Comparison of ENCODE assay signal across 14 cellular contexts in the genomic region with DNA sequence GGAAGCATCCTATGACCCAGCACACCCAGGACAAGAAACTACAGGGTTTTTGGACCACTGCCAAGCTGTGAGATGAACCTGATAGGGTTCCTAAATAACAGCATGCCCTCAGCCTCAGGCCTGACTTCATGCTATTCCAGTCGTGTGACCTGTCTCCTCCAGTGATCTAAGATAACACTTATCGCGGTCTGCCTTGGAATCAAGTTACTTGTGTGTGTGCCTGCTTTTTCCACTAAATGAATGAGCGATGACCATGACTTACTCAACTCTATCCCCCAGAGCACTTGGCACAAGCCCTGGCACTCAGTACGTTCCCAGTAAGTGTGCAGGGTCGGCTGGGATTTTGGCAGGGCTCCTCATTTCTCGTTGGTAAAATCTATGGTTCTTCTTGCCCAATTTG.
A peak's percentile ranks its signal among the peaks of the same experiment; 100 is the strongest.
DNase-seq lines count a peak whose midpoint lies in the region; ATAC-seq, FAIRE-seq and TF ChIP-seq lines count a peak whose summit lies in the region.
"Had no signal": no experiment of that assay in that cellular context is flagged by ENCODE, and none has a peak within 500 bp of the region (broad histone marks: within the 10 kb centered on the region; RNA-seq: fewer than 3 reads in every experiment).

No MANE protein-coding gene starts in this region.

- H3K4me3 ChIP-seq in HEK293 (ENCODE audit: low read depth, low read length) (no peak overlapping the region), mammary epithelial cell (replicated peaks in 1 of 3; ENCODE audit: insufficient read depth in 1 of 3, low read depth in 2 of 3, low read length in 3 of 3) (no peak overlapping the region)
- H3K4me3 ChIP-seq: ascending aorta, GM12878 had no signal

- no peaks in the 10 kb centered on the region for H3K79me2 ChIP-seq in mammary epithelial cell (ENCODE audit: insufficient read depth, low read length)

- CTCF ChIA-PET in HEK293 (lab: Yijun Ruan, JAX) (interaction anchor here (0.7 to 2.7 kb wide), 2 partner anchors 158 to 186 kb away, joined by 3 to 8 read pairs; no protein-coding TSS in a partner anchor), mammary epithelial cell (lab: Charles Lee; ENCODE audit: low non-redundant PET) (no interaction called here)

- H4K20me1 ChIP-seq in mammary epithelial cell (ENCODE audit: insufficient read depth, low read length), result no peaks in the 10 kb centered on the region

- H3K4me1 ChIP-seq in HEK293 (ENCODE audit: control insufficient read depth, insufficient read depth, low read length), result peaks cover 11% of the 10 kb centered on the region
- H3K4me1 ChIP-seq in mammary epithelial cell (ENCODE audit: insufficient read depth, low read length), result peaks cover 12% of the 10 kb centered on the region
- H3K4me1 ChIP-seq: ascending aorta had no signal

- no peak for TF ChIP-seq POLR2A in GM12891 (IDR thresholded peaks at IDR 0.05; ENCODE audit: low read depth, low read length)

- peak overlapping the region; percentile 12 for H2AFZ ChIP-seq in mammary epithelial cell (ENCODE audit: low read depth, low read length)

- H3K27ac ChIP-seq in HEK293 (ENCODE audit: extremely low read depth, low read depth, low read length) (no peak overlapping the region), mammary epithelial cell (ENCODE audit: insufficient read depth, low read depth, low read length) (no peak overlapping the region)

- no peak for FAIRE-seq in GM12891 (lab: Jason Lieb, UNC)
- FAIRE-seq: GM12878 had no signal

- H3K9ac ChIP-seq in mammary epithelial cell (ENCODE audit: insufficient read depth, low read length), result no peak overlapping the region

- H3K27me3 Mint-ChIP-seq in osteocyte (ENCODE audit: unreplicated experiment), result no peaks in the 10 kb centered on the region

- H3K36me3 ChIP-seq in HEK293 (ENCODE audit: control insufficient read depth in 2 of 2, insufficient read depth in 1 of 2, low read length in 2 of 2) (no peaks in the 10 kb centered on the region), mammary epithelial cell (ENCODE audit: insufficient read depth, low read length) (no peaks in the 10 kb centered on the region)
- H3K36me3 ChIP-seq: ascending aorta had no signal

- H3K4me3 Mint-ChIP-seq in osteocyte (ENCODE audit: unreplicated experiment), result no peak overlapping the region
- H3K4me3 Mint-ChIP-seq: stimulated activated effector memory CD8-positive, alpha-beta T cell treated with anti-CD3 and anti-CD28 coated beads, Interleukin-12 subunit alpha, Interleukin-12 subunit beta, amount 100 ng/mL, for 72 hours had no signal

- dilution Hi-C loops in mammary epithelial cell (cut with HindIII; ENCODE audit: low sequenced_read_pairs), result no loop called here

- peaks cover 6% of the 10 kb centered on the region for H3K9me3 Mint-ChIP-seq in osteocyte (ENCODE audit: unreplicated experiment)
- H3K9me3 Mint-ChIP-seq: stimulated activated effector memory CD8-positive, alpha-beta T cell treated with anti-CD3 and anti-CD28 coated beads, Interleukin-12 subunit alpha, Interleukin-12 subunit beta, amount 100 ng/mL, for 72 hours had no signal

- WGBS in mammary epithelial cell (ENCODE audit: low coverage, missing lambda C conversion rate), result 24% methylated on average over 6 of the region's 7 CpGs

- peaks cover 2% of the 10 kb centered on the region for H3K36me3 Mint-ChIP-seq in osteocyte (ENCODE audit: unreplicated experiment)
- H3K36me3 Mint-ChIP-seq: stimulated activated effector memory CD8-positive, alpha-beta T cell treated with anti-CD3 and anti-CD28 coated beads, Interleukin-12 subunit alpha, Interleukin-12 subunit beta, amount 100 ng/mL, for 72 hours had no signal

- H3K27me3 ChIP-seq in mammary epithelial cell (ENCODE audit: insufficient read depth, low read length), result no peaks in the 10 kb centered on the region
- H3K27me3 ChIP-seq: ascending aorta had no signal

- TF ChIP-seq CTCF in HEK293 (tag by site-specific recombination; IDR thresholded peaks at IDR 0.05) (no peak), mammary epithelial cell (conservative IDR thresholded peaks at IDR 0.05 in 1 of 2, IDR thresholded peaks at IDR 0.05 in 1 of 2; ENCODE audit: extremely low read depth in 1 of 2, insufficient read depth in 1 of 2, low read depth in 1 of 2, low read length in 2 of 2) (no peak), osteocyte (IDR thresholded peaks at IDR 0.05) (no peak)

- peak overlapping the region; percentile 11 for H3K4me2 ChIP-seq in mammary epithelial cell (ENCODE audit: insufficient read depth, low read depth, low read length)

- H3K4me1 Mint-ChIP-seq in osteocyte (ENCODE audit: unreplicated experiment), result peaks cover 51% of the 10 kb centered on the region
- H3K4me1 Mint-ChIP-seq: stimulated activated effector memory CD8-positive, alpha-beta T cell treated with anti-CD3 and anti-CD28 coated beads, Interleukin-12 subunit alpha, Interleukin-12 subunit beta, amount 100 ng/mL, for 72 hours had no signal

- no TSS peak for BruUV-seq in mammary epithelial cell (replicated peaks; lab: Mats Ljungman, UMichigan)

- H3K27ac Mint-ChIP-seq in osteocyte (ENCODE audit: unreplicated experiment), result peak overlapping the region; percentile 4
- H3K27ac Mint-ChIP-seq: stimulated activated effector memory CD8-positive, alpha-beta T cell treated with anti-CD3 and anti-CD28 coated beads, Interleukin-12 subunit alpha, Interleukin-12 subunit beta, amount 100 ng/mL, for 72 hours had no signal

- ATAC-seq in HG03442 (IDR thresholded peaks at IDR 0.05; ENCODE audit: unreplicated experiment), result no peak
- ATAC-seq: GM12878; stimulated activated effector memory CD8-positive, alpha-beta T cell treated with anti-CD3 and anti-CD28 coated beads, Interleukin-12 subunit alpha, Interleukin-12 subunit beta, amount 100 ng/mL, for 72 hours had no signal

- DNase-seq in NCI-H2171 (lab: John Stamatoyannopoulos, UW) (peak; percentile 53), mammary epithelial cell (peak; percentile 37), osteocyte (ENCODE audit: extremely low spot score, unreplicated experiment) (no peak), C1 segment of cervical spinal cord (lab: John Stamatoyannopoulos, UW) (no peak), GM12891 (ENCODE audit: insufficient read length, low spot score) (no peak)
- DNase-seq in effector CD8-positive, alpha-beta T cell (lab: John Stamatoyannopoulos, UW), result no peak
- DNase-seq: activated T-cell treated with anti-CD3 and anti-CD28 coated beads for 4 hours, NCI-H1930, RPMI8226 had no signal

- H3K9me3 ChIP-seq in HEK293 (ENCODE audit: control insufficient read depth, insufficient read depth, low read depth, low read length) (no peaks in the 10 kb centered on the region), mammary epithelial cell (replicated peaks; ENCODE audit: insufficient read depth, low read length) (no peaks in the 10 kb centered on the region)
- H3K9me3 ChIP-seq: ascending aorta had no signal

- in situ Hi-C loops in mammary epithelial cell (cut with MboI; ENCODE audit: low sequenced_read_pairs in 2 of 2), result no loop called here

- POLR2A ChIA-PET in HEK293 (lab: Yijun Ruan, JAX), result no interaction called here

- intact Hi-C loops in mammary epithelial cell (cut with micrococcal nuclease), result no loop called here

TF ChIP-seq in HEK293, 187 proteins besides CTCF, POLR2A, EP300 and RAD21 (continues in another document):
- TF ChIP-seq ZNF837 (tag by site-specific recombination; IDR thresholded peaks at IDR 0.05) (no peak), ZBTB17 (tag by site-specific recombination; IDR thresholded peaks at IDR 0.05) (peak; percentile 92), ZEB2 (tag by site-specific recombination; IDR thresholded peaks at IDR 0.05) (peak; percentile 86), OSR2 (tag by site-specific recombination; IDR thresholded peaks at IDR 0.05) (peak; percentile 60), GLIS1 (tag by site-specific recombination; IDR thresholded peaks at IDR 0.05) (peak; percentile 48; the same call in 1 of the 2 replicates), ZNF621 (tag by site-specific recombination; IDR thresholded peaks at IDR 0.05) (no peak)
- TF ChIP-seq, protein P1, sequence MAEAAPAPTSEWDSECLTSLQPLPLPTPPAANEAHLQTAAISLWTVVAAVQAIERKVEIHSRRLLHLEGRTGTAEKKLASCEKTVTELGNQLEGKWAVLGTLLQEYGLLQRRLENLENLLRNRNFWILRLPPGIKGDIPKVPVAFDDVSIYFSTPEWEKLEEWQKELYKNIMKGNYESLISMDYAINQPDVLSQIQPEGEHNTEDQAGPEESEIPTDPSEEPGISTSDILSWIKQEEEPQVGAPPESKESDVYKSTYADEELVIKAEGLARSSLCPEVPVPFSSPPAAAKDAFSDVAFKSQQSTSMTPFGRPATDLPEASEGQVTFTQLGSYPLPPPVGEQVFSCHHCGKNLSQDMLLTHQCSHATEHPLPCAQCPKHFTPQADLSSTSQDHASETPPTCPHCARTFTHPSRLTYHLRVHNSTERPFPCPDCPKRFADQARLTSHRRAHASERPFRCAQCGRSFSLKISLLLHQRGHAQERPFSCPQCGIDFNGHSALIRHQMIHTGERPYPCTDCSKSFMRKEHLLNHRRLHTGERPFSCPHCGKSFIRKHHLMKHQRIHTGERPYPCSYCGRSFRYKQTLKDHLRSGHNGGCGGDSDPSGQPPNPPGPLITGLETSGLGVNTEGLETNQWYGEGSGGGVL (tag by site-specific recombination; IDR thresholded peaks at IDR 0.05), result no peak

TF ChIP-seq in GM12891, 5 proteins besides CTCF, POLR2A, EP300 and RAD21:
- TF ChIP-seq POU2F2 (IDR thresholded peaks at IDR 0.05; ENCODE audit: low read depth, low read length) (no peak), PAX5 (IDR thresholded peaks at IDR 0.05; ENCODE audit: insufficient read depth, low read length, severe bottlenecking) (no peak), TAF1 (IDR thresholded peaks at IDR 0.05; ENCODE audit: low read depth, low read length) (no peak), SPI1 (IDR thresholded peaks at IDR 0.05; ENCODE audit: low read depth, low read length) (no peak), POLR2AphosphoS5 (IDR thresholded peaks at IDR 0.05; ENCODE audit: low read depth, low read length) (no peak)

Comparison
In these comparisons a context has a peak if more than half of its experiments do, and no peak if none do; other contexts are left out.
1. DNase-seq: peak in NCI-H2171 (single experiment) and mammary epithelial cell (single experiment); none in osteocyte (single experiment), effector CD8-positive, alpha-beta T cell (single experiment), C1 segment of cervical spinal cord (0 of 14) and GM12891 (single experiment).